Comparison of ENCODE assay signal across 14 cellular contexts in genomic region chr6:75348882-75349261, GRCh38.
DNase-seq lines count a peak whose midpoint lies in the region; ATAC-seq and TF ChIP-seq lines count a peak whose summit lies in the region.
"Had no signal": no experiment of that assay in that cellular context is flagged by ENCODE, and none has a peak within 500 bp of the region (broad histone marks: within the 10 kb centered on the region; RNA-seq: fewer than 3 reads in every experiment).

No MANE protein-coding gene starts in this region.

- no peak overlapping the region for H3K27ac ChIP-seq in A673 (ENCODE audit: low read depth, low read length, poor library complexity, severe bottlenecking)
- no peak overlapping the region for H3K27ac ChIP-seq in osteoblast (ENCODE audit: low read depth, low read length)
- no peak overlapping the region for H3K27ac ChIP-seq in adrenal gland
- H3K27ac ChIP-seq: SJSA1 had no signal

- peaks cover 3% of the 10 kb centered on the region for H3K4me1 Mint-ChIP-seq in glutamatergic neuron (ENCODE audit: low read depth, unreplicated experiment)
- H3K4me1 Mint-ChIP-seq: activated naive CD4-positive, alpha-beta T cell treated with anti-CD3 and anti-CD28 coated beads, Interleukin-2, amount 10 ng/mL, durations not matched to agents 7 days and 5 days; central memory CD8-positive, alpha-beta T cell had no signal

- ATAC-seq in omental fat pad (ENCODE audit: low FRiP score), result no peak

- H3K4me1 ChIP-seq in A673 (ENCODE audit: insufficient read depth, low read length, poor library complexity, severe bottlenecking), result peaks cover 12% of the 10 kb centered on the region
- H3K4me1 ChIP-seq in osteoblast (ENCODE audit: insufficient read depth, low read length), result peaks cover 8% of the 10 kb centered on the region
- H3K4me1 ChIP-seq in adrenal gland (replicated peaks in 1 of 2), result peaks cover 9 to 10% of the 10 kb centered on the region in 2 donors

- H3K9me3 Mint-ChIP-seq in glutamatergic neuron (ENCODE audit: unreplicated experiment), result no peaks in the 10 kb centered on the region
- H3K9me3 Mint-ChIP-seq: activated naive CD4-positive, alpha-beta T cell treated with anti-CD3 and anti-CD28 coated beads, Interleukin-2, amount 10 ng/mL, durations not matched to agents 7 days and 5 days; central memory CD8-positive, alpha-beta T cell had no signal

- POLR2A ChIA-PET in A673 (lab: Charles Lee; ENCODE audit: low non-redundant PET), result no interaction called here

- no peaks in the 10 kb centered on the region for H3K36me3 Mint-ChIP-seq in glutamatergic neuron (ENCODE audit: unreplicated experiment)
- H3K36me3 Mint-ChIP-seq: activated naive CD4-positive, alpha-beta T cell treated with anti-CD3 and anti-CD28 coated beads, Interleukin-2, amount 10 ng/mL, durations not matched to agents 7 days and 5 days had no signal

- peak overlapping the region; percentile 80 for H3K4me3 Mint-ChIP-seq in glutamatergic neuron (ENCODE audit: unreplicated experiment)
- H3K4me3 Mint-ChIP-seq: activated naive CD4-positive, alpha-beta T cell treated with anti-CD3 and anti-CD28 coated beads, Interleukin-2, amount 10 ng/mL, durations not matched to agents 7 days and 5 days; central memory CD8-positive, alpha-beta T cell had no signal

- peak overlapping the region; percentile 87 for H3K4me2 ChIP-seq in osteoblast (ENCODE audit: insufficient read depth, low read length)

- CTCF ChIA-PET in A673 (lab: Charles Lee), result no interaction called here

- TF ChIP-seq CTCF in A673 (conservative IDR thresholded peaks at IDR 0.05; ENCODE audit: low read depth, low read length) (no peak), glutamatergic neuron (IDR thresholded peaks at IDR 0.05; ENCODE audit: partially characterized antibody, unreplicated experiment) (no peak), osteoblast (IDR thresholded peaks at IDR 0.05; ENCODE audit: extremely low read depth, low read depth, low read length) (no peak), adrenal gland (IDR thresholded peaks at IDR 0.05) (no peak), omental fat pad (IDR thresholded peaks at IDR 0.05) (no peak)

- no peak for DNase-seq in A673 (ENCODE audit: low spot score)
- DNase-seq in SK-N-DZ (ENCODE audit: low spot score), result peak; percentile 10
- DNase-seq in glutamatergic neuron, result no peak
- DNase-seq in osteoblast (ENCODE audit: insufficient read length, low spot score, missing footprints), result no peak
- DNase-seq in activated CD4-positive, alpha-beta T cell treated with anti-CD3 and anti-CD28 coated beads for 4 hours, result no peak
- no peak for DNase-seq in effector CD4-positive, alpha-beta T cell
- no peak for DNase-seq in adrenal gland
- DNase-seq in omental fat pad (ENCODE audit: low spot score), result no peak
- DNase-seq: activated naive CD4-positive, alpha-beta T cell treated with anti-CD3 and anti-CD28 coated beads, Interleukin-2, amount 10 ng/mL, durations not matched to agents 7 days and 5 days; esophagus squamous epithelium; NCI-H2081 treated with DMSO at 0.1 percent for 48 hours had no signal

- no peaks in the 10 kb centered on the region for H3K79me2 ChIP-seq in osteoblast (ENCODE audit: insufficient read depth, low read length)

- H4K20me1 ChIP-seq in osteoblast (ENCODE audit: insufficient read depth, low read length), result no peaks in the 10 kb centered on the region

- intact Hi-C loops in A673 (cut with micrococcal nuclease; ENCODE audit: unreplicated experiment) (no loop called here), adrenal gland (cut with DNase I) (no loop called here)

- no peak overlapping the region for H2AFZ ChIP-seq in osteoblast (ENCODE audit: low read length)

- BruUV-seq in A673 (replicated peaks; lab: Mats Ljungman, UMichigan), result no TSS peak

- peak overlapping the region; percentile 4 for H3K27ac Mint-ChIP-seq in glutamatergic neuron (ENCODE audit: unreplicated experiment)
- H3K27ac Mint-ChIP-seq: activated naive CD4-positive, alpha-beta T cell treated with anti-CD3 and anti-CD28 coated beads, Interleukin-2, amount 10 ng/mL, durations not matched to agents 7 days and 5 days had no signal

- H3K36me3 ChIP-seq in A673 (ENCODE audit: insufficient read depth, low read length, poor library complexity, severe bottlenecking), result no peaks in the 10 kb centered on the region
- no peaks in the 10 kb centered on the region for H3K36me3 ChIP-seq in osteoblast (ENCODE audit: insufficient read depth, low read length)
- no peaks in the 10 kb centered on the region for H3K36me3 ChIP-seq in adrenal gland (replicated peaks in 1 of 2)
- H3K36me3 ChIP-seq: esophagus squamous epithelium, HAP-1, SJSA1 had no signal

- H3K9me3 ChIP-seq in A673 (ENCODE audit: low read depth, low read length, poor library complexity, severe bottlenecking), result no peaks in the 10 kb centered on the region
- H3K9me3 ChIP-seq in osteoblast (ENCODE audit: low read depth, low read length), result no peaks in the 10 kb centered on the region
- H3K9me3 ChIP-seq in adrenal gland (replicated peaks in 1 of 3), result no peaks in the 10 kb centered on the region
- H3K9me3 ChIP-seq: esophagus squamous epithelium, HAP-1, SJSA1 had no signal

- H3K27me3 ChIP-seq in A673 (replicated peaks; ENCODE audit: insufficient read depth, low read depth, low read length, poor library complexity) (no peaks in the 10 kb centered on the region), osteoblast (ENCODE audit: insufficient read depth, low read length) (peaks cover 14% of the 10 kb centered on the region), adrenal gland (no peaks in the 10 kb centered on the region)
- H3K27me3 ChIP-seq: esophagus squamous epithelium had no signal

- no peak for TF ChIP-seq POLR2A in adrenal gland (IDR thresholded peaks at IDR 0.05)

- H3K4me3 ChIP-seq in A673 (ENCODE audit: low read depth, low read length, poor library complexity, severe bottlenecking) (peak overlapping the region; percentile 37), osteoblast (ENCODE audit: insufficient read depth, low read length) (no peak overlapping the region), adrenal gland (peak overlapping the region in 1 of 4 donors; percentile 38)
- H3K4me3 ChIP-seq: SJSA1 had no signal

- no peaks in the 10 kb centered on the region for H3K27me3 Mint-ChIP-seq in glutamatergic neuron (ENCODE audit: unreplicated experiment)
